Comparison of ENCODE assay signal across 13 cellular contexts in the genomic region with DNA sequence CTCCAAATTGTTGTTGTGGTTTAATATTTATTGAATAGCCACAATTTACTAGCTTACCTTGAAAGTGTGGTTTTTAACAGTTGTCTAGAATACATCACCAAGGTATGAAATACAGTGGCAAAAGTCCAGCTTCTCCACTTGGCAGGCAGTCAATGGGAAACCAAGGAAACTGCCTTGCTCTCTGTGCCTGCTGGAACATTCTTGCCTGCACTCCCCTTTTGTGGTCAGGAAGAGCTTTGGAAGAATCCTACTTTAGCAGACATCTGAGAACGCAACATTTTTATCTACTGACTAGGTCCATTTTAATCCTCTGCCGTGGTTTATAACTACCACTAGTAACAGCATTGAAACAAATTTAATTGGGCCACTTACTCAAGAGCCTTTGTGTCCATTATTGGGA.
DNase-seq lines count a peak whose midpoint lies in the region; ATAC-seq, FAIRE-seq and TF ChIP-seq lines count a peak whose summit lies in the region.
"Had no signal": no experiment of that assay in that cellular context is flagged by ENCODE, and none has a peak within 500 bp of the region (broad histone marks: within the 10 kb centered on the region; RNA-seq: fewer than 3 reads in every experiment).

No MANE protein-coding gene starts in this region.

- TF ChIP-seq CTCF in BJ (IDR thresholded peaks at IDR 0.05; ENCODE audit: insufficient read depth, low read depth, low read length) (no peak), MCF 10A (IDR thresholded peaks at IDR 0.05; ENCODE audit: unreplicated experiment) (no peak)

- no peaks in the 10 kb centered on the region for H3K4me1 ChIP-seq in small intestine (ENCODE audit: control insufficient read depth in 2 of 2, insufficient read depth in 1 of 2, low read depth in 1 of 2, low read length in 1 of 2)
- H3K4me1 ChIP-seq: gastrocnemius medialis, Peyer's patch had no signal

- no peaks in the 10 kb centered on the region for H3K36me3 Mint-ChIP-seq in MCF 10A (ENCODE audit: insufficient read depth, unreplicated experiment)
- no peaks in the 10 kb centered on the region for H3K36me3 Mint-ChIP-seq in T-helper 17 cell (ENCODE audit: low read depth)

- no peaks in the 10 kb centered on the region for H3K36me3 ChIP-seq in BJ (ENCODE audit: control insufficient read depth, insufficient read depth, low read length)
- no peaks in the 10 kb centered on the region for H3K36me3 ChIP-seq in small intestine (ENCODE audit: control insufficient read depth in 2 of 2, insufficient read depth in 2 of 2, low read length in 2 of 2)
- H3K36me3 ChIP-seq: gastrocnemius medialis, Peyer's patch had no signal

- CTCF ChIA-PET in BJ (lab: Yijun Ruan, JAX) (interaction anchor here (0.7 to 0.8 kb wide), 3 partner anchors 9 to 23 kb away, joined by 3 to 4 read pairs (median 4); no protein-coding TSS in a partner anchor), MCF 10A (lab: Yijun Ruan, JAX) (interaction anchor here (0.7 to 1.5 kb wide), 8 partner anchors 59 to 1093 kb away, joined by 3 to 4 read pairs (median 3); no protein-coding TSS in a partner anchor)

- no peak overlapping the region for H3K27ac ChIP-seq in small intestine (ENCODE audit: low read depth in 1 of 2, low read length in 1 of 2)
- H3K27ac ChIP-seq: gastrocnemius medialis, Peyer's patch had no signal

- H3K4me3 Mint-ChIP-seq in MCF 10A (ENCODE audit: unreplicated experiment) = peak overlapping the region; percentile 31
- no peak overlapping the region for H3K4me3 Mint-ChIP-seq in T-helper 17 cell
- H3K4me3 Mint-ChIP-seq: activated CD4-positive, alpha-beta T cell treated with anti-CD3 and anti-CD28 coated beads, Interleukin-2, amount 10 ng/mL, durations not matched to agents 24 days and 14 days; CD4-positive, alpha-beta T cell had no signal

- WGBS in small intestine, 3 donors = 89 to 95% (median 90%) methylated on average over 2 of the region's 2 CpGs

- H3K4me1 Mint-ChIP-seq in MCF 10A (ENCODE audit: insufficient read depth, unreplicated experiment) (peaks cover 22% of the 10 kb centered on the region), T-helper 17 cell (no peaks in the 10 kb centered on the region)
- H3K4me1 Mint-ChIP-seq: activated CD4-positive, alpha-beta T cell treated with anti-CD3 and anti-CD28 coated beads, Interleukin-2, amount 10 ng/mL, durations not matched to agents 24 days and 14 days had no signal

- FAIRE-seq in small intestine (lab: Jason Lieb, UNC) = no peak

- H3K27me3 ChIP-seq in BJ (ENCODE audit: control insufficient read depth, insufficient read depth, low read length) (no peaks in the 10 kb centered on the region), small intestine (ENCODE audit: control insufficient read depth in 2 of 2, insufficient read depth in 2 of 2, low read length in 2 of 2) (no peaks in the 10 kb centered on the region)
- H3K27me3 ChIP-seq: gastrocnemius medialis, Peyer's patch had no signal

- intact Hi-C loops in MCF 10A (cut with micrococcal nuclease) = loop anchor here (2.0 to 5.0 kb wide), 3 partner anchors 60 to 163 kb away; no protein-coding TSS in a partner anchor

- H3K9me3 ChIP-seq in T-helper 17 cell (ENCODE audit: control insufficient read depth, low read length, poor library complexity, severe bottlenecking) (no peaks in the 10 kb centered on the region), small intestine (ENCODE audit: control insufficient read depth, low read depth) (no peaks in the 10 kb centered on the region)
- H3K9me3 ChIP-seq: gastrocnemius medialis, Peyer's patch had no signal

- BruUV-seq in MCF 10A (replicated peaks; lab: Mats Ljungman, UMichigan) = no TSS peak

- POLR2A ChIA-PET in BJ (lab: Charles Lee) = no interaction called here
- POLR2A ChIA-PET in MCF 10A (lab: Yijun Ruan, JAX) = interaction anchor here (0.6 to 1.7 kb wide), 13 partner anchors 14 to 298 kb away, joined by 3 to 8 read pairs (median 5); no protein-coding TSS in a partner anchor

- H3K9me3 Mint-ChIP-seq in MCF 10A (ENCODE audit: unreplicated experiment) = no peaks in the 10 kb centered on the region
- H3K9me3 Mint-ChIP-seq: activated CD4-positive, alpha-beta T cell treated with anti-CD3 and anti-CD28 coated beads, Interleukin-2, amount 10 ng/mL, durations not matched to agents 24 days and 14 days; CD4-positive, alpha-beta T cell had no signal

- H3K4me3 ChIP-seq in BJ (ENCODE audit: low read depth, low read length) (no peak overlapping the region), small intestine (ENCODE audit: low read depth in 1 of 2, low read length in 2 of 2) (no peak overlapping the region)
- H3K4me3 ChIP-seq: gastrocnemius medialis, Peyer's patch had no signal

- DNase-seq in BJ (ENCODE audit: low read depth) = peak; percentile 94
- DNase-seq in M059J (ENCODE audit: low read depth) = peak; percentile 98
- DNase-seq in MCF 10A (ENCODE audit: unreplicated experiment) = peak; percentile 97
- DNase-seq in mucosa of gallbladder (ENCODE audit: low spot score) = peak; percentile 25
- DNase-seq in activated T-cell treated with anti-CD3 and anti-CD28 coated beads, Interleukin-2, amount 50 U/mL, for 1 hour = no peak
- no peak for DNase-seq in T-helper 17 cell
- DNase-seq in small intestine = no peak
- DNase-seq: activated CD4-positive, alpha-beta T cell treated with anti-CD3 and anti-CD28 coated beads, Interleukin-2, amount 10 ng/mL, durations not matched to agents 24 days and 14 days; CD4-positive, alpha-beta T cell; gastrocnemius medialis; NCI-H1436 treated with DMSO at 0.1 percent for 48 hours; Peyer's patch had no signal

- H3K27me3 Mint-ChIP-seq in MCF 10A (ENCODE audit: insufficient read depth, unreplicated experiment) (no peaks in the 10 kb centered on the region), T-helper 17 cell (no peaks in the 10 kb centered on the region)
- H3K27me3 Mint-ChIP-seq: activated CD4-positive, alpha-beta T cell treated with anti-CD3 and anti-CD28 coated beads, Interleukin-2, amount 10 ng/mL, durations not matched to agents 24 days and 14 days; CD4-positive, alpha-beta T cell had no signal

- ATAC-seq in GM19395 (IDR thresholded peaks at IDR 0.05; ENCODE audit: unreplicated experiment) (no peak), T-helper 17 cell (no peak)
- ATAC-seq: gastrocnemius medialis had no signal

- peak overlapping the region; percentile 90 for H3K27ac Mint-ChIP-seq in MCF 10A (ENCODE audit: low read depth, unreplicated experiment)
- H3K27ac Mint-ChIP-seq in T-helper 17 cell = no peak overlapping the region
- H3K27ac Mint-ChIP-seq: activated CD4-positive, alpha-beta T cell treated with anti-CD3 and anti-CD28 coated beads, Interleukin-2, amount 10 ng/mL, durations not matched to agents 24 days and 14 days; CD4-positive, alpha-beta T cell had no signal

Comparison
In these comparisons a context has a peak if more than half of its experiments do, and no peak if none do; other contexts are left out.
1. DNase-seq: peak in BJ (single experiment), M059J (single experiment), MCF 10A (single experiment) and mucosa of gallbladder (single experiment); none in activated T-cell treated with anti-CD3 and anti-CD28 coated beads, Interleukin-2, amount 50 U/mL, for 1 hour (single experiment), T-helper 17 cell (0 of 3) and small intestine (single experiment).